Comparison of ENCODE assay signal across 11 cellular contexts in genomic region chr2:48328972-48329723, GRCh38. TPM values are rescaled to one million over a fixed set of nuclear protein-coding genes. Genes with fewer than 3 reads are reported as not detected.
DNase-seq lines count a peak whose midpoint lies in the region; ATAC-seq and TF ChIP-seq lines count a peak whose summit lies in the region.
"Had no signal": no experiment of that assay in that cellular context is flagged by ENCODE, and none has a peak within 500 bp of the region (broad histone marks: within the 10 kb centered on the region; RNA-seq: fewer than 3 reads in every experiment).

No MANE protein-coding gene starts in this region.

- no peaks in the 10 kb centered on the region for H3K27me3 Mint-ChIP-seq in activated T-cell treated with anti-CD3 and anti-CD28 coated beads, Interleukin-2, amount 50 U/mL, for 72 hours (ENCODE audit: low read depth)
- H3K27me3 Mint-ChIP-seq in activated T-cell treated with anti-CD3 and anti-CD28 coated beads, Interleukin-2, amount 50 U/mL, for 4 hours (ENCODE audit: low read depth) = no peaks in the 10 kb centered on the region
- no peaks in the 10 kb centered on the region for H3K27me3 Mint-ChIP-seq in endothelial cell (ENCODE audit: unreplicated experiment)
- H3K27me3 Mint-ChIP-seq in activated CD4-positive, alpha-beta T cell treated with anti-CD3 and anti-CD28 coated beads, Interleukin-2, amount 10 ng/mL, durations not matched to agents 24 days and 14 days = no peaks in the 10 kb centered on the region

- TF ChIP-seq CTCF in endothelial cell (IDR thresholded peaks at IDR 0.05; ENCODE audit: unreplicated experiment) = no peak

- H3K27ac Mint-ChIP-seq in activated T-cell treated with anti-CD3 and anti-CD28 coated beads, Interleukin-2, amount 50 U/mL, for 72 hours = peak overlapping the region; percentile 1
- peak overlapping the region; percentile 76 for H3K27ac Mint-ChIP-seq in endothelial cell (ENCODE audit: unreplicated experiment)
- no peak overlapping the region for H3K27ac Mint-ChIP-seq in activated CD4-positive, alpha-beta T cell treated with anti-CD3 and anti-CD28 coated beads, Interleukin-2, amount 10 ng/mL, durations not matched to agents 24 days and 14 days
- H3K27ac Mint-ChIP-seq: activated T-helper 2 cell treated with anti-CD3 and anti-CD28 coated beads, Interferon-gamma antibody, Interleukin-2, Interleukin-4, amounts not matched to agents 10 μg/mL and 5 μg/mL and 100 μg/mL, durations not matched to agents 14 hours and 24 hours and 36 hours had no signal

- H3K9me3 Mint-ChIP-seq in activated T-cell treated with anti-CD3 and anti-CD28 coated beads, Interleukin-2, amount 50 U/mL, for 72 hours = no peaks in the 10 kb centered on the region
- no peaks in the 10 kb centered on the region for H3K9me3 Mint-ChIP-seq in activated T-cell treated with anti-CD3 and anti-CD28 coated beads, Interleukin-2, amount 50 U/mL, for 4 hours
- no peaks in the 10 kb centered on the region for H3K9me3 Mint-ChIP-seq in endothelial cell (ENCODE audit: unreplicated experiment)
- H3K9me3 Mint-ChIP-seq in activated CD4-positive, alpha-beta T cell treated with anti-CD3 and anti-CD28 coated beads, Interleukin-2, amount 10 ng/mL, durations not matched to agents 24 days and 14 days = no peaks in the 10 kb centered on the region
- H3K9me3 Mint-ChIP-seq: activated T-helper 2 cell treated with anti-CD3 and anti-CD28 coated beads, Interferon-gamma antibody, Interleukin-2, Interleukin-4, amounts not matched to agents 10 μg/mL and 5 μg/mL and 100 μg/mL, durations not matched to agents 14 hours and 24 hours and 36 hours had no signal

- DNase-seq in activated T-cell treated with anti-CD3 and anti-CD28 coated beads, Interleukin-2, amount 50 U/mL, for 72 hours = no peak
- DNase-seq in activated T-cell treated with anti-CD3 and anti-CD28 coated beads, Interleukin-2, amount 50 U/mL, for 4 hours = no peak
- DNase-seq in NCI-H748 treated with DMSO at 0.1 percent for 48 hours (lab: John Stamatoyannopoulos, UW) (peak; percentile 72), endothelial cell (ENCODE audit: low spot score) (no peak), superior temporal gyrus (ENCODE audit: extremely low spot score) (peak; percentile 92), NCI-H510A (lab: John Stamatoyannopoulos, UW) (no peak)
- no peak for DNase-seq in activated CD4-positive, alpha-beta T cell treated with anti-CD3 and anti-CD28 coated beads, Interleukin-2, amount 10 ng/mL, durations not matched to agents 24 days and 14 days
- DNase-seq: IMR-90, thyroid gland had no signal

- H3K36me3 Mint-ChIP-seq in activated T-cell treated with anti-CD3 and anti-CD28 coated beads, Interleukin-2, amount 50 U/mL, for 72 hours (ENCODE audit: insufficient read depth in 2 of 2) = no peaks in the 10 kb centered on the region
- H3K36me3 Mint-ChIP-seq in activated T-cell treated with anti-CD3 and anti-CD28 coated beads, Interleukin-2, amount 50 U/mL, for 4 hours (ENCODE audit: insufficient read depth) = peaks cover 4% of the 10 kb centered on the region
- H3K36me3 Mint-ChIP-seq in endothelial cell (ENCODE audit: low read depth, unreplicated experiment) = no peaks in the 10 kb centered on the region
- peaks cover 6% of the 10 kb centered on the region for H3K36me3 Mint-ChIP-seq in activated CD4-positive, alpha-beta T cell treated with anti-CD3 and anti-CD28 coated beads, Interleukin-2, amount 10 ng/mL, durations not matched to agents 24 days and 14 days (ENCODE audit: low read depth)

- peaks cover 70% of the 10 kb centered on the region for H3K4me1 Mint-ChIP-seq in activated T-cell treated with anti-CD3 and anti-CD28 coated beads, Interleukin-2, amount 50 U/mL, for 72 hours (ENCODE audit: low read depth)
- H3K4me1 Mint-ChIP-seq in activated T-cell treated with anti-CD3 and anti-CD28 coated beads, Interleukin-2, amount 50 U/mL, for 4 hours (ENCODE audit: low read depth) = peaks cover 72% of the 10 kb centered on the region
- H3K4me1 Mint-ChIP-seq in endothelial cell (ENCODE audit: unreplicated experiment) = peaks cover 14% of the 10 kb centered on the region
- peaks cover 39% of the 10 kb centered on the region for H3K4me1 Mint-ChIP-seq in activated CD4-positive, alpha-beta T cell treated with anti-CD3 and anti-CD28 coated beads, Interleukin-2, amount 10 ng/mL, durations not matched to agents 24 days and 14 days

- intact Hi-C loops in activated CD4-positive, alpha-beta T cell treated with anti-CD3 and anti-CD28 coated beads, Interleukin-2, amount 10 ng/mL, durations not matched to agents 24 days and 14 days (cut with micrococcal nuclease) = loop anchor here (1.0 to 2.0 kb wide), 3 partner anchors 9 to 16 kb away; no protein-coding TSS in a partner anchor

- no peak for ATAC-seq in activated T-cell treated with anti-CD3 and anti-CD28 coated beads, Interleukin-2, amount 50 U/mL, for 72 hours (replicated peaks in 1 of 2)
- ATAC-seq in activated T-cell treated with anti-CD3 and anti-CD28 coated beads, Interleukin-2, amount 50 U/mL, for 4 hours = no peak
- no peak for ATAC-seq in HG03354 (IDR thresholded peaks at IDR 0.05; ENCODE audit: poor library complexity, severe bottlenecking, unreplicated experiment)

- peak overlapping the region; percentile 18 to 49 for H3K4me3 Mint-ChIP-seq in activated T-cell treated with anti-CD3 and anti-CD28 coated beads, Interleukin-2, amount 50 U/mL, for 72 hours
- H3K4me3 Mint-ChIP-seq in activated T-cell treated with anti-CD3 and anti-CD28 coated beads, Interleukin-2, amount 50 U/mL, for 4 hours = no peak overlapping the region
- no peak overlapping the region for H3K4me3 Mint-ChIP-seq in endothelial cell (ENCODE audit: unreplicated experiment)
- H3K4me3 Mint-ChIP-seq in activated CD4-positive, alpha-beta T cell treated with anti-CD3 and anti-CD28 coated beads, Interleukin-2, amount 10 ng/mL, durations not matched to agents 24 days and 14 days = no peak overlapping the region

RNA-seq across cellular contexts. Expression of gene FOXN2, which starts 14.7 kb away (rescaled TPM):
- 10 to 100 TPM; 33.7 to 36.4 TPM for total RNA-seq in activated T-cell treated with anti-CD3 and anti-CD28 coated beads, Interleukin-2, amount 50 U/mL, for 72 hours
- total RNA-seq in activated T-cell treated with anti-CD3 and anti-CD28 coated beads, Interleukin-2, amount 50 U/mL, for 4 hours = 10 to 100 TPM; 40.1 to 47.5 (median 44.9) TPM
- total RNA-seq in endothelial cell (ENCODE audit: unreplicated experiment) = 13.2 TPM
- 50.5 and 54.5 TPM in 2 replicates for total RNA-seq in activated CD4-positive, alpha-beta T cell treated with anti-CD3 and anti-CD28 coated beads, Interleukin-2, amount 10 ng/mL, durations not matched to agents 24 days and 14 days

Comparison
In these comparisons a context has a peak if more than half of its experiments do, and no peak if none do; other contexts are left out.
1. H3K4me3 Mint-ChIP-seq: peak in activated T-cell treated with anti-CD3 and anti-CD28 coated beads, Interleukin-2, amount 50 U/mL, for 72 hours (2 of 2); none in activated T-cell treated with anti-CD3 and anti-CD28 coated beads, Interleukin-2, amount 50 U/mL, for 4 hours (single experiment), endothelial cell (single experiment) and activated CD4-positive, alpha-beta T cell treated with anti-CD3 and anti-CD28 coated beads, Interleukin-2, amount 10 ng/mL, durations not matched to agents 24 days and 14 days (single experiment).
2. DNase-seq: peak in NCI-H748 treated with DMSO at 0.1 percent for 48 hours (single experiment) and superior temporal gyrus (single experiment); none in activated T-cell treated with anti-CD3 and anti-CD28 coated beads, Interleukin-2, amount 50 U/mL, for 72 hours (0 of 2), activated T-cell treated with anti-CD3 and anti-CD28 coated beads, Interleukin-2, amount 50 U/mL, for 4 hours (single experiment), endothelial cell (single experiment), NCI-H510A (single experiment) and activated CD4-positive, alpha-beta T cell treated with anti-CD3 and anti-CD28 coated beads, Interleukin-2, amount 10 ng/mL, durations not matched to agents 24 days and 14 days (single experiment).